ENCODE assay signal across 1 cellular context in genomic region chr14:70811065-70811464, GRCh38.
TF ChIP-seq lines count a peak whose summit lies in the region.

No MANE protein-coding gene starts in this region.

TF ChIP-seq in A549, 52 proteins besides CTCF, POLR2A, EP300 and RAD21 (continued from another document):
- no peak for TF ChIP-seq FOSB (CRISPR knock-in tag; IDR thresholded peaks at IDR 0.05)
- TF ChIP-seq HES2 (IDR thresholded peaks at IDR 0.05): no peak
- TF ChIP-seq ZNF302 (CRISPR knock-in tag; IDR thresholded peaks at IDR 0.05): no peak
- TF ChIP-seq RNF2 (IDR thresholded peaks at IDR 0.05; ENCODE audit: borderline replicate concordance, low read depth): no peak
- TF ChIP-seq SMC3 (IDR thresholded peaks at IDR 0.05): no peak
- no peak for TF ChIP-seq MAFK (IDR thresholded peaks at IDR 0.05; ENCODE audit: partially characterized antibody)
- TF ChIP-seq EHF (CRISPR knock-in tag; IDR thresholded peaks at IDR 0.05): no peak
- no peak for TF ChIP-seq CBX8 (IDR thresholded peaks at IDR 0.05)
- TF ChIP-seq, protein P1, sequence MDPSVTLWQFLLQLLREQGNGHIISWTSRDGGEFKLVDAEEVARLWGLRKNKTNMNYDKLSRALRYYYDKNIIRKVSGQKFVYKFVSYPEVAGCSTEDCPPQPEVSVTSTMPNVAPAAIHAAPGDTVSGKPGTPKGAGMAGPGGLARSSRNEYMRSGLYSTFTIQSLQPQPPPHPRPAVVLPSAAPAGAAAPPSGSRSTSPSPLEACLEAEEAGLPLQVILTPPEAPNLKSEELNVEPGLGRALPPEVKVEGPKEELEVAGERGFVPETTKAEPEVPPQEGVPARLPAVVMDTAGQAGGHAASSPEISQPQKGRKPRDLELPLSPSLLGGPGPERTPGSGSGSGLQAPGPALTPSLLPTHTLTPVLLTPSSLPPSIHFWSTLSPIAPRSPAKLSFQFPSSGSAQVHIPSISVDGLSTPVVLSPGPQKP (IDR thresholded peaks at IDR 0.05; ENCODE audit: low read depth, low read length): no peak
- TF ChIP-seq FOXS1 (CRISPR knock-in tag; IDR thresholded peaks at IDR 0.05): no peak
- TF ChIP-seq, protein P2, sequence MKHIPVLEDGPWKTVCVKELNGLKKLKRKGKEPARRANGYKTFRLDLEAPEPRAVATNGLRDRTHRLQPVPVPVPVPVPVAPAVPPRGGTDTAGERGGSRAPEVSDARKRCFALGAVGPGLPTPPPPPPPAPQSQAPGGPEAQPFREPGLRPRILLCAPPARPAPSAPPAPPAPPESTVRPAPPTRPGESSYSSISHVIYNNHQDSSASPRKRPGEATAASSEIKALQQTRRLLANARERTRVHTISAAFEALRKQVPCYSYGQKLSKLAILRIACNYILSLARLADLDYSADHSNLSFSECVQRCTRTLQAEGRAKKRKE (CRISPR knock-in tag; IDR thresholded peaks at IDR 0.05; ENCODE audit: low read depth): no peak
- TF ChIP-seq KDM1A (IDR thresholded peaks at IDR 0.05; ENCODE audit: low read depth): no peak
TF ChIP-seq in A549: peak in this region for 0.
